22 cellular contexts compared by ENCODE assay signal in genomic region chr10:111593578-111593977, GRCh38.
"Had no signal": no experiment of that assay in that cellular context is flagged by ENCODE, and none has a peak within 500 bp of the region (broad histone marks: within the 10 kb centered on the region; RNA-seq: fewer than 3 reads in every experiment).

No MANE protein-coding gene starts in this region.

- ATAC-seq: activated CD8-positive, alpha-beta T cell treated with anti-CD3 and anti-CD28 coated beads, Interleukin-2, amount 10 ng/mL, durations not matched to agents 7 days and 5 days; activated naive CD4-positive, alpha-beta T cell treated with anti-CD3 and anti-CD28 coated beads, Interleukin-2, amount 50 U/mL, for 72 hours; gastrocnemius medialis; left ventricle myocardium superior; natural killer cell; sciatic nerve; upper lobe of right lung had no signal

- H3K27me3 Mint-ChIP-seq: activated CD4-positive, alpha-beta T cell treated with anti-CD3 and anti-CD28 coated beads, Interleukin-2, amount 10 ng/mL, durations not matched to agents 7 days and 5 days; central memory CD8-positive, alpha-beta T cell had no signal

- H3K36me3 ChIP-seq: brain microvascular endothelial cell, gastrocnemius medialis, upper lobe of right lung, WERI-Rb-1 had no signal

- DNase-seq: activated CD4-positive, alpha-beta T cell treated with anti-CD3 and anti-CD28 coated beads, Interleukin-2, amount 10 ng/mL, durations not matched to agents 7 days and 5 days; activated CD4-positive, CD25-positive, alpha-beta regulatory T cell treated with anti-CD3 and anti-CD28 coated beads, Interleukin-2, amount 50 U/mL, for 72 hours; activated CD8-positive, alpha-beta T cell treated with anti-CD3 and anti-CD28 coated beads, Interleukin-2, amount 10 ng/mL, durations not matched to agents 7 days and 5 days; aorta; brain microvascular endothelial cell; effector memory CD4-positive, alpha-beta T cell; gastrocnemius medialis; hypothalamus; left ventricle myocardium superior; mammary epithelial cell; midbrain; natural killer cell; stimulated activated CD4-positive, alpha-beta T cell treated with anti-CD3 and anti-CD28 coated beads, Interleukin-2, amount 100 ng/mL, for 48 hours; stimulated activated CD8-positive, alpha-beta memory T cell treated with anti-CD3 and anti-CD28 coated beads, Interleukin-4, amount 100 ng/mL, for 48 hours; stimulated activated naive CD4-positive, alpha-beta T cell; upper lobe of right lung; WERI-Rb-1 had no signal

- H3K36me3 Mint-ChIP-seq: activated naive CD4-positive, alpha-beta T cell treated with anti-CD3 and anti-CD28 coated beads, Interleukin-2, amount 50 U/mL, for 72 hours; natural killer cell had no signal

- H3K4me3 ChIP-seq: gastrocnemius medialis, upper lobe of right lung had no signal

- H3K4me1 ChIP-seq: gastrocnemius medialis, upper lobe of right lung had no signal

- H3K9me3 Mint-ChIP-seq: activated CD4-positive, alpha-beta T cell treated with anti-CD3 and anti-CD28 coated beads, Interleukin-2, amount 10 ng/mL, durations not matched to agents 7 days and 5 days; activated naive CD4-positive, alpha-beta T cell treated with anti-CD3 and anti-CD28 coated beads, Interleukin-2, amount 50 U/mL, for 72 hours; central memory CD8-positive, alpha-beta T cell had no signal

- H3K4me1 Mint-ChIP-seq: activated CD4-positive, alpha-beta T cell treated with anti-CD3 and anti-CD28 coated beads, Interleukin-2, amount 10 ng/mL, durations not matched to agents 7 days and 5 days; central memory CD8-positive, alpha-beta T cell; natural killer cell had no signal

- FAIRE-seq: colon, endothelial cell of umbilical vein had no signal

- H3K27ac ChIP-seq: brain microvascular endothelial cell, gastrocnemius medialis, upper lobe of right lung, WERI-Rb-1 had no signal

- H3K27me3 ChIP-seq: brain microvascular endothelial cell, gastrocnemius medialis, upper lobe of right lung had no signal

- H3K27ac Mint-ChIP-seq: activated CD4-positive, alpha-beta T cell treated with anti-CD3 and anti-CD28 coated beads, Interleukin-2, amount 10 ng/mL, durations not matched to agents 7 days and 5 days; activated CD8-positive, alpha-beta T cell treated with anti-CD3 and anti-CD28 coated beads, Interleukin-2, amount 10 ng/mL, durations not matched to agents 7 days and 5 days; activated naive CD4-positive, alpha-beta T cell treated with anti-CD3 and anti-CD28 coated beads, Interleukin-2, amount 50 U/mL, for 72 hours; natural killer cell had no signal

- H3K9me3 ChIP-seq: gastrocnemius medialis, upper lobe of right lung had no signal

- H3K4me3 Mint-ChIP-seq: activated CD4-positive, alpha-beta T cell treated with anti-CD3 and anti-CD28 coated beads, Interleukin-2, amount 10 ng/mL, durations not matched to agents 7 days and 5 days; activated CD8-positive, alpha-beta T cell treated with anti-CD3 and anti-CD28 coated beads, Interleukin-2, amount 10 ng/mL, durations not matched to agents 7 days and 5 days; central memory CD8-positive, alpha-beta T cell; natural killer cell had no signal
